In genomic region chr2:219073413-219074129, GRCh38 we compare ENCODE assay signal across 8 cellular contexts. TPM values are rescaled to one million over a fixed set of nuclear protein-coding genes. Genes with fewer than 3 reads are reported as not detected.
DNase-seq lines count a peak whose midpoint lies in the region; ATAC-seq and TF ChIP-seq lines count a peak whose summit lies in the region.

No MANE protein-coding gene starts in this region.

- no peaks in the 10 kb centered on the region for H3K4me1 Mint-ChIP-seq in activated CD4-positive, alpha-beta memory T cell treated with anti-CD3 and anti-CD28 coated beads for 36 hours (ENCODE audit: low read depth)
- no peaks in the 10 kb centered on the region for H3K4me1 Mint-ChIP-seq in activated CD4-positive, alpha-beta memory T cell treated with anti-CD3 and anti-CD28 coated beads, Interleukin-2, amount 10 ng/mL, durations not matched to agents 7 days and 5 days

- intact Hi-C loops in activated CD4-positive, alpha-beta memory T cell treated with anti-CD3 and anti-CD28 coated beads for 36 hours (cut with micrococcal nuclease), result loop anchor here (1.0 kb wide), 1 partner anchor 46 kb away; no protein-coding TSS in a partner anchor

- H3K36me3 Mint-ChIP-seq in activated CD4-positive, alpha-beta memory T cell treated with anti-CD3 and anti-CD28 coated beads for 36 hours, result peaks cover 8% of the 10 kb centered on the region
- no peaks in the 10 kb centered on the region for H3K36me3 Mint-ChIP-seq in activated CD4-positive, alpha-beta memory T cell treated with anti-CD3 and anti-CD28 coated beads, Interleukin-2, amount 10 ng/mL, durations not matched to agents 7 days and 5 days (ENCODE audit: low read depth)

- ATAC-seq in HG02571 (IDR thresholded peaks at IDR 0.05; ENCODE audit: unreplicated experiment), result no peak

- no peak overlapping the region for H3K4me3 Mint-ChIP-seq in activated CD4-positive, alpha-beta memory T cell treated with anti-CD3 and anti-CD28 coated beads for 36 hours
- H3K4me3 Mint-ChIP-seq in activated CD4-positive, alpha-beta memory T cell treated with anti-CD3 and anti-CD28 coated beads, Interleukin-2, amount 10 ng/mL, durations not matched to agents 7 days and 5 days, result no peak overlapping the region

- CTCF ChIA-PET in activated CD4-positive, alpha-beta memory T cell treated with anti-CD3 and anti-CD28 coated beads for 36 hours (lab: Charles Lee), result interaction anchor here (0.6 to 8.2 kb wide), 27 partner anchors 8 to 244 kb away, joined by 3 to 166 read pairs (median 4); no protein-coding TSS in a partner anchor
- CTCF ChIA-PET in activated CD4-positive, alpha-beta memory T cell treated with anti-CD3 and anti-CD28 coated beads, Interleukin-2, amount 10 ng/mL, durations not matched to agents 7 days and 5 days (lab: Charles Lee), result interaction anchor here (0.8 to 4.5 kb wide), 17 partner anchors 10 to 227 kb away, joined by 3 to 28 read pairs (median 5); partner anchors contain the start of gene IHH

- H3K9me3 Mint-ChIP-seq in activated CD4-positive, alpha-beta memory T cell treated with anti-CD3 and anti-CD28 coated beads for 36 hours, result no peaks in the 10 kb centered on the region
- no peaks in the 10 kb centered on the region for H3K9me3 Mint-ChIP-seq in activated CD4-positive, alpha-beta memory T cell treated with anti-CD3 and anti-CD28 coated beads, Interleukin-2, amount 10 ng/mL, durations not matched to agents 7 days and 5 days

- no peaks in the 10 kb centered on the region for H3K27me3 Mint-ChIP-seq in activated CD4-positive, alpha-beta memory T cell treated with anti-CD3 and anti-CD28 coated beads for 36 hours
- no peaks in the 10 kb centered on the region for H3K27me3 Mint-ChIP-seq in activated CD4-positive, alpha-beta memory T cell treated with anti-CD3 and anti-CD28 coated beads, Interleukin-2, amount 10 ng/mL, durations not matched to agents 7 days and 5 days

- peak; percentile 72 for TF ChIP-seq CTCF in fibroblast of villous mesenchyme (IDR thresholded peaks at IDR 0.05; ENCODE audit: insufficient read depth, low read depth, low read length)
- TF ChIP-seq CTCF in retinal pigment epithelial cell (conservative IDR thresholded peaks at IDR 0.05; ENCODE audit: low read depth, low read length), result peak; percentile 65

- no peak overlapping the region for H3K4me3 ChIP-seq in fibroblast of villous mesenchyme (ENCODE audit: low read depth, low read length)
- no peak overlapping the region for H3K4me3 ChIP-seq in retinal pigment epithelial cell (ENCODE audit: low read length)

- H3K27ac Mint-ChIP-seq in activated CD4-positive, alpha-beta memory T cell treated with anti-CD3 and anti-CD28 coated beads for 36 hours, result no peak overlapping the region
- no peak overlapping the region for H3K27ac Mint-ChIP-seq in activated CD4-positive, alpha-beta memory T cell treated with anti-CD3 and anti-CD28 coated beads, Interleukin-2, amount 10 ng/mL, durations not matched to agents 7 days and 5 days

- DNase-seq in activated CD4-positive, alpha-beta memory T cell treated with anti-CD3 and anti-CD28 coated beads for 36 hours, result peak; percentile 25
- no peak for DNase-seq in activated CD4-positive, alpha-beta memory T cell treated with anti-CD3 and anti-CD28 coated beads, Interleukin-2, amount 10 ng/mL, durations not matched to agents 7 days and 5 days
- peak; percentile 62 for DNase-seq in LoVo (ENCODE audit: low spot score)
- peak; percentile 49 for DNase-seq in SK-N-DZ (ENCODE audit: low spot score)
- peak; percentile 80 for DNase-seq in fibroblast of villous mesenchyme (ENCODE audit: low read depth)
- peak; percentile 9 for DNase-seq in retinal pigment epithelial cell (ENCODE audit: low read depth)
- DNase-seq in activated naive CD4-positive, alpha-beta T cell treated with anti-CD3 and anti-CD28 coated beads, Interleukin-2, amount 50 U/mL, for 16 hours, result no peak

- POLR2A ChIA-PET in activated CD4-positive, alpha-beta memory T cell treated with anti-CD3 and anti-CD28 coated beads for 36 hours (lab: Charles Lee), result no interaction called here
- POLR2A ChIA-PET in activated CD4-positive, alpha-beta memory T cell treated with anti-CD3 and anti-CD28 coated beads, Interleukin-2, amount 10 ng/mL, durations not matched to agents 7 days and 5 days (lab: Charles Lee), result interaction anchor here (1.0 kb wide), 1 partner anchor 10 kb away, joined by 3 read pairs; no protein-coding TSS in a partner anchor

RNA-seq across cellular contexts. Expression of gene IHH, which starts 12.8 kb away (rescaled TPM):
- total RNA-seq in activated CD4-positive, alpha-beta memory T cell treated with anti-CD3 and anti-CD28 coated beads for 36 hours, result under 1 TPM in 1 of 2 experiments, not detected in 1; 0.10 TPM
- total RNA-seq in activated CD4-positive, alpha-beta memory T cell treated with anti-CD3 and anti-CD28 coated beads, Interleukin-2, amount 10 ng/mL, durations not matched to agents 7 days and 5 days, result not detected
- 0.03 and 0.20 TPM in 2 replicates for polyA plus RNA-seq in SK-N-DZ (2014; cell fraction: cytosol; rRNA removed)
- polyA plus RNA-seq in SK-N-DZ (2014; cell fraction: nucleus; rRNA removed), result 0.15 TPM in 1 of 2 replicates, not detected in the other
- not detected in 2 replicates for total RNA-seq in fibroblast of villous mesenchyme

RNA-seq across cellular contexts. Expression of gene CFAP65, which starts 32.3 kb away (rescaled TPM):
- total RNA-seq in activated CD4-positive, alpha-beta memory T cell treated with anti-CD3 and anti-CD28 coated beads for 36 hours, result not detected
- not detected for total RNA-seq in activated CD4-positive, alpha-beta memory T cell treated with anti-CD3 and anti-CD28 coated beads, Interleukin-2, amount 10 ng/mL, durations not matched to agents 7 days and 5 days
- polyA plus RNA-seq in SK-N-DZ (2014; cell fraction: cytosol; rRNA removed), result not detected in 2 replicates
- 0.15 TPM in 1 of 2 replicates, not detected in the other for polyA plus RNA-seq in SK-N-DZ (2014; cell fraction: nucleus; rRNA removed)
- total RNA-seq in fibroblast of villous mesenchyme, result not detected in 2 replicates

Comparison
In these comparisons a context has a peak if more than half of its experiments do, and no peak if none do; other contexts are left out.
1. DNase-seq: peak in activated CD4-positive, alpha-beta memory T cell treated with anti-CD3 and anti-CD28 coated beads for 36 hours (single experiment), LoVo (single experiment), SK-N-DZ (single experiment), fibroblast of villous mesenchyme (single experiment) and retinal pigment epithelial cell (single experiment); none in activated CD4-positive, alpha-beta memory T cell treated with anti-CD3 and anti-CD28 coated beads, Interleukin-2, amount 10 ng/mL, durations not matched to agents 7 days and 5 days (single experiment) and activated naive CD4-positive, alpha-beta T cell treated with anti-CD3 and anti-CD28 coated beads, Interleukin-2, amount 50 U/mL, for 16 hours (single experiment).